20 cellular contexts compared by ENCODE assay signal in the genomic region with DNA sequence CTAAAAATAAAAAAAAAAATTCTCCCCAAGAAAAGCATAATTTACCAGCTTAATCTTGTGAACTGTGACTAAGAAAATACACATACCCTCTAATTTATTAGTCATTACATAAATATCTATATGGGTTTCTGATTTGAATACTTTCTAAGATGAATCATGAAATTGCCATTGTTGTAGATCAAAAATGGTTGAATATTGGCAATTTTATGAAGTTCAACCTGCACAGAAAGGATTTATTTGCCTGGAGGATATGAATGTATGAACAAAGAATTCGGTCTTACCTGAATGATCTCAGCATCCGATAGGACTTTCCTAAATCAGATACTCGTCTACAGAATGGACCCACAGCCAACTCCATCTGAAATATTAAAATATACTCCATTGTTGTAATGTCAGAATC.
"Had no signal": no experiment of that assay in that cellular context is flagged by ENCODE, and none has a peak within 500 bp of the region (broad histone marks: within the 10 kb centered on the region; RNA-seq: fewer than 3 reads in every experiment).

No MANE protein-coding gene starts in this region.

- H3K4me1 ChIP-seq: sigmoid colon, testis, upper lobe of right lung had no signal

- FAIRE-seq: islet of Langerhans had no signal

- H3K9me3 ChIP-seq: left ventricle myocardium inferior, sigmoid colon, testis, upper lobe of right lung had no signal

- H3K27ac Mint-ChIP-seq: activated CD4-positive, alpha-beta memory T cell treated with anti-CD3 and anti-CD28 coated beads, Interleukin-2, amount 10 ng/mL, durations not matched to agents 7 days and 5 days; activated CD4-positive, alpha-beta T cell treated with anti-CD3 and anti-CD28 coated beads for 36 hours; effector memory CD8-positive, alpha-beta T cell; nephron; T-cell had no signal

- DNase-seq: activated CD4-positive, alpha-beta memory T cell treated with anti-CD3 and anti-CD28 coated beads, Interleukin-2, amount 10 ng/mL, durations not matched to agents 7 days and 5 days; activated CD4-positive, alpha-beta T cell treated with anti-CD3 and anti-CD28 coated beads for 36 hours; activated CD8-positive, alpha-beta memory T cell treated with anti-CD3 and anti-CD28 coated beads, Interleukin-2, amount 50 U/mL, for 4 hours; activated naive CD4-positive, alpha-beta T cell treated with Interleukin-2 at 50 U/mL for 16 hours; effector memory CD8-positive, alpha-beta T cell; foreskin melanocyte; head of caudate nucleus; left ventricle myocardium inferior; mesenchymal stem cell; sigmoid colon; stimulated activated CD4-positive, alpha-beta T cell treated with anti-CD3 and anti-CD28 coated beads, Interleukin-12 subunit alpha, Interleukin-12 subunit beta, amount 100 ng/mL, for 4 hours; stimulated activated naive CD4-positive, alpha-beta T cell treated with Interleukin-2 at 50 U/mL for 16 hours; T-cell; T1000; testis; upper lobe of right lung; WERI-Rb-1 had no signal

- H3K27ac ChIP-seq: left ventricle myocardium inferior, sigmoid colon, testis, upper lobe of right lung, WERI-Rb-1 had no signal

- H3K9me3 Mint-ChIP-seq: activated CD4-positive, alpha-beta memory T cell treated with anti-CD3 and anti-CD28 coated beads, Interleukin-2, amount 10 ng/mL, durations not matched to agents 7 days and 5 days; central memory CD8-positive, alpha-beta T cell; effector memory CD8-positive, alpha-beta T cell; nephron; T-cell had no signal

- H3K4me3 ChIP-seq: left ventricle myocardium inferior, sigmoid colon, testis, upper lobe of right lung had no signal

- H3K4me3 Mint-ChIP-seq: activated CD4-positive, alpha-beta memory T cell treated with anti-CD3 and anti-CD28 coated beads, Interleukin-2, amount 10 ng/mL, durations not matched to agents 7 days and 5 days; activated CD4-positive, alpha-beta T cell treated with anti-CD3 and anti-CD28 coated beads for 36 hours; central memory CD8-positive, alpha-beta T cell; effector memory CD8-positive, alpha-beta T cell; nephron; T-cell had no signal

- H3K27me3 ChIP-seq: sigmoid colon, testis, upper lobe of right lung had no signal

- H3K36me3 ChIP-seq: WERI-Rb-1 had no signal

- H3K4me1 Mint-ChIP-seq: activated CD4-positive, alpha-beta memory T cell treated with anti-CD3 and anti-CD28 coated beads, Interleukin-2, amount 10 ng/mL, durations not matched to agents 7 days and 5 days; activated CD4-positive, alpha-beta T cell treated with anti-CD3 and anti-CD28 coated beads for 36 hours; central memory CD8-positive, alpha-beta T cell; nephron; T-cell had no signal

- ATAC-seq: activated CD4-positive, alpha-beta T cell treated with anti-CD3 and anti-CD28 coated beads for 36 hours; effector memory CD8-positive, alpha-beta T cell; T-cell; upper lobe of right lung had no signal

- H3K27me3 Mint-ChIP-seq: activated CD4-positive, alpha-beta memory T cell treated with anti-CD3 and anti-CD28 coated beads, Interleukin-2, amount 10 ng/mL, durations not matched to agents 7 days and 5 days; activated CD4-positive, alpha-beta T cell treated with anti-CD3 and anti-CD28 coated beads for 36 hours; central memory CD8-positive, alpha-beta T cell; effector memory CD8-positive, alpha-beta T cell; T-cell had no signal
